10 cellular contexts compared by ENCODE assay signal in the genomic region with DNA sequence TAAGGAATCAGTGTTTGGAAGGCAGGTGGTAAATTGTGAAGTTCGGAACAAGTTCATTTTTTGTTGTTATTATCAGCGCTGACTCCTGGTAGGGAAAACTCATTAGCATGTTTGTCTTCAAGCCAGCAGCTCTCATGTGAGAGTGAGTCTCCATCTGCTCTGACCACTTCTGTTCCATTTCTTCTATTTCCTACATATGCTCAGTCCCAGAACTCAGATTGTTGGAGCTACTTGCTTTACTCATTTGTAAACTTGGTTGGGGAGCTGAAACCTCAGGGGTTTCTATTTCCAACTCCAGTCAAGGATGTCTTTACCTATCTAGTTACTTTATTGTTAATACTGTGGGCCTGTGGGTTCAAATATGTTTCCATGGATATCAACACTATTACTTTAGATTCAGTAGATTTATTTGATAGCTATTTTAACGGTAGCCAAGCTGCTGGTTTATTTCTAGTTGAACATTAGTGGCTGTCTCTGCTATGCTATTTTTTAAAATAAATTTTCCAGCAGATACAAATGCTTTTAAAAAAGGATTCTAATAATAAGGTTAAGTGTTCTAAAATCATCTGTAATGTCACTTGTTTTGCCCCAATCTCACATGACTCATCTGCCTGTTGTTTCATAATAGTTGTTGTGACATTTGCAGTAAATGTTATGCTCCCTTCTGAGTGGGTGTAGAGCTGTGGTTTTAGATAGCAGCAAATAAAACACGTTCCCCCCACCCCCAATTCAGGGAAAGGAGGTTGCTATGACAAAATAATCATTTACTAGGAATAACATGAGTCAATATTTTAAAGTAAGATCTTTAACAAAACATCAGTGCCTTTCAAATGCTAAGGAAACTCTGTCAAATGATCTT.
DNase-seq lines count a peak whose midpoint lies in the region; ATAC-seq and TF ChIP-seq lines count a peak whose summit lies in the region.
"Had no signal": no experiment of that assay in that cellular context is flagged by ENCODE, and none has a peak within 500 bp of the region (broad histone marks: within the 10 kb centered on the region; RNA-seq: fewer than 3 reads in every experiment).

No MANE protein-coding gene starts in this region.

- DNase-seq in AG09319 (ENCODE audit: extremely low read depth, low read depth) (peak; percentile 48), mesothelial cell of epicardium (ENCODE audit: low spot score in 2 of 2, unreplicated experiment in 2 of 2) (no peak), left colon (no peak), Peyer's patch (no peak)
- no peak for DNase-seq in stimulated activated CD4-positive, alpha-beta T cell treated with anti-CD3 and anti-CD28 coated beads, Interleukin-15, amount 100 ng/mL, for 24 hours
- no peak for DNase-seq in CD8-positive, alpha-beta memory T cell
- DNase-seq: GDM1 had no signal

- H3K27me3 Mint-ChIP-seq in IgD-negative memory B cell (no peaks in the 10 kb centered on the region), brain (no peaks in the 10 kb centered on the region), mesothelial cell of epicardium (ENCODE audit: low read depth) (no peaks in the 10 kb centered on the region)
- H3K27me3 Mint-ChIP-seq in CD8-positive, alpha-beta memory T cell: no peaks in the 10 kb centered on the region

- no peak overlapping the region for H3K4me3 ChIP-seq in Peyer's patch
- no peak overlapping the region for H3K4me3 ChIP-seq in CD8-positive, alpha-beta memory T cell (ENCODE audit: low read length)
- H3K4me3 ChIP-seq: neural progenitor cell had no signal

- POLR2A ChIA-PET in CD8-positive, alpha-beta memory T cell (lab: Charles Lee): no interaction called here

- no peak for TF ChIP-seq POLR2A in Peyer's patch (IDR thresholded peaks at IDR 0.05)

- H3K4me1 Mint-ChIP-seq in IgD-negative memory B cell: no peaks in the 10 kb centered on the region
- H3K4me1 Mint-ChIP-seq in brain: peaks cover 19% of the 10 kb centered on the region
- H3K4me1 Mint-ChIP-seq in mesothelial cell of epicardium: peaks cover 46% of the 10 kb centered on the region
- no peaks in the 10 kb centered on the region for H3K4me1 Mint-ChIP-seq in CD8-positive, alpha-beta memory T cell
- H3K4me1 Mint-ChIP-seq: neural progenitor cell had no signal

- H3K27me3 ChIP-seq in Peyer's patch: no peaks in the 10 kb centered on the region
- no peaks in the 10 kb centered on the region for H3K27me3 ChIP-seq in CD8-positive, alpha-beta memory T cell (ENCODE audit: insufficient read depth, low read length, poor library complexity, severe bottlenecking)
- H3K27me3 ChIP-seq: neural progenitor cell had no signal

- peak overlapping the region in 1 of 4 donors; percentile 5 for H3K4me3 Mint-ChIP-seq in IgD-negative memory B cell
- H3K4me3 Mint-ChIP-seq in brain: peak overlapping the region in 1 of 5 experiments; percentile 15
- H3K4me3 Mint-ChIP-seq in mesothelial cell of epicardium: no peak overlapping the region
- no peak overlapping the region for H3K4me3 Mint-ChIP-seq in CD8-positive, alpha-beta memory T cell
- H3K4me3 Mint-ChIP-seq: neural progenitor cell had no signal

- H3K4me1 ChIP-seq in Peyer's patch: no peaks in the 10 kb centered on the region
- H3K4me1 ChIP-seq in CD8-positive, alpha-beta memory T cell (ENCODE audit: insufficient read depth, low read length): no peaks in the 10 kb centered on the region
- H3K4me1 ChIP-seq: neural progenitor cell had no signal

- ATAC-seq in left colon: no peak

- CTCF ChIA-PET in CD8-positive, alpha-beta memory T cell (lab: Charles Lee): no interaction called here

- H3K9me3 Mint-ChIP-seq in IgD-negative memory B cell (no peaks in the 10 kb centered on the region), brain (no peaks in the 10 kb centered on the region), mesothelial cell of epicardium (no peaks in the 10 kb centered on the region)
- H3K9me3 Mint-ChIP-seq in CD8-positive, alpha-beta memory T cell: no peaks in the 10 kb centered on the region
- H3K9me3 Mint-ChIP-seq: neural progenitor cell had no signal

- H3K36me3 ChIP-seq in Peyer's patch: no peaks in the 10 kb centered on the region
- H3K36me3 ChIP-seq in CD8-positive, alpha-beta memory T cell (ENCODE audit: insufficient read depth, low read length): no peaks in the 10 kb centered on the region
- H3K36me3 ChIP-seq: neural progenitor cell had no signal

- TF ChIP-seq CTCF in AG09319 (IDR thresholded peaks at IDR 0.05; ENCODE audit: low read depth, low read length): no peak
- TF ChIP-seq CTCF in brain (conservative IDR thresholded peaks at IDR 0.05): no peak
- no peak for TF ChIP-seq CTCF in mesothelial cell of epicardium (IDR thresholded peaks at IDR 0.05; ENCODE audit: unreplicated experiment)
- TF ChIP-seq CTCF in Peyer's patch (IDR thresholded peaks at IDR 0.05): no peak

- intact Hi-C loops in left colon (cut with DNase I, micrococcal nuclease): no loop called here

- peak overlapping the region; percentile 11 to 50 (median 23) for H3K27ac Mint-ChIP-seq in IgD-negative memory B cell
- H3K27ac Mint-ChIP-seq in brain: peak overlapping the region in 4 of 5 experiments; percentile 29 to 78 (median 66)
- H3K27ac Mint-ChIP-seq in mesothelial cell of epicardium: peak overlapping the region; percentile 90
- H3K27ac Mint-ChIP-seq in CD8-positive, alpha-beta memory T cell: peak overlapping the region in 1 of 8 donors; percentile 8
- H3K27ac Mint-ChIP-seq: neural progenitor cell had no signal

- H3K36me3 Mint-ChIP-seq in IgD-negative memory B cell (peaks cover 10% of the 10 kb centered on the region), brain (peaks cover 36% of the 10 kb centered on the region), mesothelial cell of epicardium (peaks cover 7% of the 10 kb centered on the region)
- no peaks in the 10 kb centered on the region for H3K36me3 Mint-ChIP-seq in CD8-positive, alpha-beta memory T cell
- H3K36me3 Mint-ChIP-seq: neural progenitor cell had no signal

- peak overlapping the region in 2 of 4 donors; percentile 26 to 40 for H3K27ac ChIP-seq in Peyer's patch
- no peak overlapping the region for H3K27ac ChIP-seq in CD8-positive, alpha-beta memory T cell (ENCODE audit: low read depth, low read length)
- H3K27ac ChIP-seq: neural progenitor cell had no signal

- no peaks in the 10 kb centered on the region for H3K9me3 ChIP-seq in Peyer's patch
- no peaks in the 10 kb centered on the region for H3K9me3 ChIP-seq in CD8-positive, alpha-beta memory T cell (ENCODE audit: low read length)
